Comparison of ENCODE assay signal across 8 cellular contexts in genomic region chr2:27032495-27033252, GRCh38. TPM values are rescaled to one million over a fixed set of nuclear protein-coding genes. Genes with fewer than 3 reads are reported as not detected.
DNase-seq lines count a peak whose midpoint lies in the region; ATAC-seq, FAIRE-seq and TF ChIP-seq lines count a peak whose summit lies in the region.

A gene with protein sequence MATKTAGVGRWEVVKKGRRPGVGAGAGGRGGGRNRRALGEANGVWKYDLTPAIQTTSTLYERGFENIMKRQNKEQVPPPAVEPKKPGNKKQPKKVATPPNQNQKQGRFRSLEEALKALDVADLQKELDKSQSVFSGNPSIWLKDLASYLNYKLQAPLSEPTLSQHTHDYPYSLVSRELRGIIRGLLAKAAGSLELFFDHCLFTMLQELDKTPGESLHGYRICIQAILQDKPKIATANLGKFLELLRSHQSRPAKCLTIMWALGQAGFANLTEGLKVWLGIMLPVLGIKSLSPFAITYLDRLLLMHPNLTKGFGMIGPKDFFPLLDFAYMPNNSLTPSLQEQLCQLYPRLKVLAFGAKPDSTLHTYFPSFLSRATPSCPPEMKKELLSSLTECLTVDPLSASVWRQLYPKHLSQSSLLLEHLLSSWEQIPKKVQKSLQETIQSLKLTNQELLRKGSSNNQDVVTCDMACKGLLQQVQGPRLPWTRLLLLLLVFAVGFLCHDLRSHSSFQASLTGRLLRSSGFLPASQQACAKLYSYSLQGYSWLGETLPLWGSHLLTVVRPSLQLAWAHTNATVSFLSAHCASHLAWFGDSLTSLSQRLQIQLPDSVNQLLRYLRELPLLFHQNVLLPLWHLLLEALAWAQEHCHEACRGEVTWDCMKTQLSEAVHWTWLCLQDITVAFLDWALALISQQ (plus strand): TSS chr2:27032965. CDS start chr2:27033016, 51 bp downstream.

- H3K27ac ChIP-seq in psoas muscle: peak within 1 kb of the TSS; percentile 88
- H3K27ac ChIP-seq in uterus: peak within 1 kb of the TSS; percentile 83 to 91

- ATAC-seq in HG02759 (IDR thresholded peaks at IDR 0.05; ENCODE audit: unreplicated experiment): peak; percentile 94
- ATAC-seq in left ventricle myocardium superior: peak; percentile 99
- peak; percentile 96 to 97 (median 97) for ATAC-seq in psoas muscle

- H3K4me3 ChIP-seq in psoas muscle: peak within 1 kb of the TSS; percentile 79
- H3K4me3 ChIP-seq in uterus: peak within 1 kb of the TSS; percentile 89 to 97

- no peaks in the 10 kb centered on the region for H3K27me3 ChIP-seq in psoas muscle (ENCODE audit: insufficient read depth in 3 of 3, low read length in 2 of 3)
- H3K27me3 ChIP-seq in uterus: no peaks in the 10 kb centered on the region

- TF ChIP-seq CTCF in psoas muscle (IDR thresholded peaks at IDR 0.05) (no peak), uterus (IDR thresholded peaks at IDR 0.05) (peak in 1 of 4 experiments; percentile 28)

- H3K4me1 ChIP-seq in psoas muscle (peaks cover 16% of the 10 kb centered on the region), uterus (peaks cover 0 to 11% of the 10 kb centered on the region in 2 donors)

- TF ChIP-seq POLR2A in GM12891 (IDR thresholded peaks at IDR 0.05; ENCODE audit: low read depth, low read length) (peak; percentile 77), uterus (IDR thresholded peaks at IDR 0.05) (peak; percentile 59 to 82)

- H3K9me3 ChIP-seq in psoas muscle: no peaks in the 10 kb centered on the region
- H3K9me3 ChIP-seq in uterus: no peaks in the 10 kb centered on the region

- peaks cover 8 to 52% of the 10 kb centered on the region in 2 donors for H3K36me3 ChIP-seq in psoas muscle (ENCODE audit: insufficient read depth in 1 of 2, low read depth in 1 of 2)
- H3K36me3 ChIP-seq in uterus: no peaks in the 10 kb centered on the region

- FAIRE-seq in GM12891 (lab: Jason Lieb, UNC): peak; percentile 87

- 1% methylated on average over 68 to 76 of the region's 76 CpGs for WGBS in psoas muscle, 3 donors

- intact Hi-C loops in T-helper 1 cell treated with Interleukin-12 subunit alpha and Interleukin-12 subunit beta and Interleukin-4 antibody, amounts not matched to agents 30 ng/mL and 1 ng/mL, for 36 hours (cut with micrococcal nuclease): loop anchor here (1.0 to 5.0 kb wide), 11 partner anchors 18 to 340 kb away; partner anchors contain the start of genes ATRAID, CENPA, EIF2B4 and GTF3C2
- intact Hi-C loops in left ventricle myocardium superior (cut with micrococcal nuclease) (no loop called here), psoas muscle (cut with DNase I) (no loop called here), uterus (cut with DNase I; ENCODE audit: low total_unique reads) (no loop called here)

- peak; percentile 98 for DNase-seq in GM12891 (ENCODE audit: insufficient read length, low spot score)
- peak; percentile 65 for DNase-seq in NCI-H1436 (lab: John Stamatoyannopoulos, UW)
- DNase-seq in amniotic epithelial cell (ENCODE audit: low read depth): peak; percentile 82
- DNase-seq in left ventricle myocardium superior: peak; percentile 95
- DNase-seq in psoas muscle: peak; percentile 92 to 95
- DNase-seq in uterus: peak; percentile 86 to 90

TF ChIP-seq in GM12891, 5 proteins besides CTCF, POLR2A, EP300 and RAD21:
- TF ChIP-seq SPI1 (IDR thresholded peaks at IDR 0.05; ENCODE audit: low read depth, low read length): no peak
- 0 out of 2 replicates have a peak, but pooled peaks have one; percentile 28 for TF ChIP-seq POU2F2 (IDR thresholded peaks at IDR 0.05; ENCODE audit: low read depth, low read length)
- TF ChIP-seq TAF1 (IDR thresholded peaks at IDR 0.05; ENCODE audit: low read depth, low read length): peak; percentile 57; the same call in 1 of the 2 replicates
- peak; percentile 44 for TF ChIP-seq PAX5 (IDR thresholded peaks at IDR 0.05; ENCODE audit: insufficient read depth, low read length, severe bottlenecking)
- TF ChIP-seq POLR2AphosphoS5 (IDR thresholded peaks at IDR 0.05; ENCODE audit: low read depth, low read length): peak; percentile 65; the same call in 1 of the 2 replicates

RNA-seq across cellular contexts. Expression of the gene that starts here (rescaled TPM):
- 38.1 TPM for polyA plus RNA-seq in GM12891 (2012; ENCODE audit: low read depth, missing spikeins)
- total RNA-seq in T-helper 1 cell treated with Interleukin-12 subunit alpha and Interleukin-12 subunit beta and Interleukin-4 antibody, amounts not matched to agents 30 ng/mL and 1 ng/mL, for 36 hours: 117 and 125 TPM in 2 replicates
- total RNA-seq in left ventricle myocardium superior (30.9 TPM), psoas muscle (10 to 100 TPM; 32.3 to 50.4 (median 41.5) TPM), uterus (10 to 100 TPM; 16.1 to 96.2 (median 66.5) TPM)
- polyA plus RNA-seq in psoas muscle: 10 to 100 TPM; 29.4 to 43.2 (median 35.8) TPM

Comparison
In these comparisons a context has a peak if more than half of its experiments do, and no peak if none do; other contexts are left out.
1. Peak in every context shown above with its lines: DNase-seq, ATAC-seq, H3K4me3 ChIP-seq and H3K27ac ChIP-seq.